Comparison of ENCODE assay signal across 1 cellular context in genomic region chr14:31197671-31198070, GRCh38.
TF ChIP-seq lines count a peak whose summit lies in the region.

No MANE protein-coding gene starts in this region.

TF ChIP-seq in SK-N-SH, 30 proteins besides CTCF, POLR2A, EP300 and RAD21:
- no peak for TF ChIP-seq TEAD4 (IDR thresholded peaks at IDR 0.05; ENCODE audit: borderline replicate concordance, insufficient read depth)
- no peak for TF ChIP-seq CHD2 (IDR thresholded peaks at IDR 0.05; ENCODE audit: low read length, partially characterized antibody)
- TF ChIP-seq RXRA (IDR thresholded peaks at IDR 0.05; ENCODE audit: borderline replicate concordance, low read depth), result no peak
- no peak for TF ChIP-seq MAX (IDR thresholded peaks at IDR 0.05; ENCODE audit: low read depth)
- TF ChIP-seq MEF2A (IDR thresholded peaks at IDR 0.05; ENCODE audit: borderline replicate concordance, low read depth), result no peak
- no peak for TF ChIP-seq FOSL2 (IDR thresholded peaks at IDR 0.05; ENCODE audit: borderline replicate concordance, low read depth)
- TF ChIP-seq SIN3A (IDR thresholded peaks at IDR 0.05; ENCODE audit: borderline replicate concordance, low read depth, low read length), result no peak
- no peak for TF ChIP-seq EZH2phosphoT487 (IDR thresholded peaks at IDR 0.05; ENCODE audit: borderline replicate concordance, low read depth)
- TF ChIP-seq TAF1 (IDR thresholded peaks at IDR 0.05; ENCODE audit: borderline replicate concordance, low read depth, low read length), result no peak
- no peak for TF ChIP-seq RCOR1 (IDR thresholded peaks at IDR 0.05; ENCODE audit: low read length)
- TF ChIP-seq JUND (IDR thresholded peaks at IDR 0.05), result no peak
- no peak for TF ChIP-seq NRF1 (IDR thresholded peaks at IDR 0.05; ENCODE audit: low read depth, low read length)
- TF ChIP-seq USF2 (IDR thresholded peaks at IDR 0.05; ENCODE audit: borderline replicate concordance, low read depth, low read length), result no peak
- TF ChIP-seq PBX3 (IDR thresholded peaks at IDR 0.05), result no peak
